20 cellular contexts compared by ENCODE assay signal in the genomic region with DNA sequence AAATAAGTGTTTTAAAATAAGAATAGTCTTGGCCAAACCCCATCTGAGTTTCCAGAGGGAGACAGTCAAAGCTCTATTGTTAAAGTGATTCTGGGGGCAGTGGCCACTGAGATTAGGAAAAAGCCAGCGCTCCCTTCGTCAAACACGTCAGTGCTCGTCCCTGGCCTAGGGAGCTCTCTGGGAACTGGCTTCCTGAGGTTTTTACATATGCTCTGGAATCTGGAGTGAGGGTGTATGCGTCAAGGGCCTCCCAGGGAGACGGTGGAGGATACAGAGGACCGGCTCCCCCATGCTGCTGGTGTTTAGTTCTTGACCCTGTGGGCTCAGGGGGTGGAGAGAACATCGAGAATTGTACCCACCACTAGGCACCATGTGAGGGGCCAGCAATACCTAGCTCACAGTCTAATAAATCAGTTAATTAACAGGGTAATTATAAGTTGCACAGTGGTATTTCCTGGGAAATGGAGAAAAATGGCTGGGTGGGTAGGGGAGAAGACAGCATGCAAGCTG. TPM values are rescaled to one million over a fixed set of nuclear protein-coding genes. Genes with fewer than 3 reads are reported as not detected.
DNase-seq lines count a peak whose midpoint lies in the region; ATAC-seq and TF ChIP-seq lines count a peak whose summit lies in the region.
"Had no signal": no experiment of that assay in that cellular context is flagged by ENCODE, and none has a peak within 500 bp of the region (broad histone marks: within the 10 kb centered on the region; RNA-seq: fewer than 3 reads in every experiment).

No MANE protein-coding gene starts in this region.

- no peak overlapping the region for H3K4ac ChIP-seq in neuronal stem cell (ENCODE audit: low read length)
- H3K4ac ChIP-seq in trophoblast cell (ENCODE audit: low read depth, low read length) = no peak overlapping the region

- H3K4me2 ChIP-seq in neuronal stem cell (ENCODE audit: insufficient read depth, low read length, poor library complexity, severe bottlenecking) = no peak overlapping the region
- no peak overlapping the region for H3K4me2 ChIP-seq in trophoblast cell (ENCODE audit: low read length)
- H3K4me2 ChIP-seq: BLaER1 had no signal

- no peak overlapping the region for H3K27ac Mint-ChIP-seq in glutamatergic neuron (ENCODE audit: unreplicated experiment)

- no peak overlapping the region for H4K12ac ChIP-seq in trophoblast cell (ENCODE audit: low read depth, low read length)

- H3K9ac ChIP-seq in neuronal stem cell (ENCODE audit: low read depth, low read length, poor library complexity) (no peak overlapping the region), trophoblast cell (ENCODE audit: low read length) (no peak overlapping the region)
- H3K9ac ChIP-seq: BLaER1 had no signal

- peak overlapping the region; percentile 9 for H3K4me3 Mint-ChIP-seq in glutamatergic neuron (ENCODE audit: unreplicated experiment)

- H3K4me1 ChIP-seq in HEK293 (ENCODE audit: control insufficient read depth, insufficient read depth, low read length) (0 out of 2 replicates have a peak, but pooled peaks cover 5% of the 10 kb centered on the region), neuronal stem cell (ENCODE audit: control insufficient read depth in 2 of 2, insufficient read depth in 1 of 2, low read depth in 1 of 2, low read length in 2 of 2) (peaks cover 8 to 32% of the 10 kb centered on the region in 2 donors), trophoblast cell (ENCODE audit: control insufficient read depth in 1 of 2, insufficient read depth in 2 of 2, low read length in 2 of 2) (peaks cover 0 to 2% of the 10 kb centered on the region in 2 experiments)
- H3K4me1 ChIP-seq: ascending aorta had no signal

- H3K36me3 Mint-ChIP-seq in glutamatergic neuron (ENCODE audit: unreplicated experiment) = no peaks in the 10 kb centered on the region

- H3K36me3 ChIP-seq in HEK293 (ENCODE audit: control insufficient read depth in 2 of 2, insufficient read depth in 1 of 2, low read length in 2 of 2) (no peaks in the 10 kb centered on the region), neuronal stem cell (replicated peaks in 1 of 2; ENCODE audit: control insufficient read depth in 2 of 2, insufficient read depth in 2 of 2, low read length in 2 of 2) (no peaks in the 10 kb centered on the region), trophoblast cell (ENCODE audit: control insufficient read depth in 1 of 2, insufficient read depth in 2 of 2, low read length in 2 of 2) (no peaks in the 10 kb centered on the region)
- H3K36me3 ChIP-seq: ascending aorta, BLaER1, neutrophil, thoracic aorta had no signal

- no peak overlapping the region for H4K91ac ChIP-seq in neuronal stem cell (ENCODE audit: low read depth, low read length, poor library complexity)
- H4K91ac ChIP-seq in trophoblast cell (ENCODE audit: low read depth, low read length) = no peak overlapping the region

- H3K9me3 Mint-ChIP-seq in glutamatergic neuron (ENCODE audit: unreplicated experiment) = peaks cover 5% of the 10 kb centered on the region

- H3K4me3 ChIP-seq in HEK293 (ENCODE audit: low read depth, low read length) = no peak overlapping the region
- no peak overlapping the region for H3K4me3 ChIP-seq in neuronal stem cell (ENCODE audit: low read length in 2 of 2)
- H3K4me3 ChIP-seq in trophoblast cell (ENCODE audit: low read depth, low read length) = no peak overlapping the region
- H3K4me3 ChIP-seq: ascending aorta, BLaER1, lung, thoracic aorta had no signal

- peak overlapping the region; percentile 10 for H2AK5ac ChIP-seq in neuronal stem cell (ENCODE audit: low read depth, low read length)
- H2AK5ac ChIP-seq in trophoblast cell (ENCODE audit: low read length) = no peak overlapping the region

- ATAC-seq in GM21737 (IDR thresholded peaks at IDR 0.05; ENCODE audit: unreplicated experiment) = no peak
- ATAC-seq: right cardiac atrium had no signal

- H2BK15ac ChIP-seq in neuronal stem cell (ENCODE audit: low read length) = no peak overlapping the region

- POLR2A ChIA-PET in HEK293 (lab: Yijun Ruan, JAX) = no interaction called here

- H3K79me1 ChIP-seq in neuronal stem cell (ENCODE audit: low read depth, low read length) = no peaks in the 10 kb centered on the region
- no peaks in the 10 kb centered on the region for H3K79me1 ChIP-seq in trophoblast cell (ENCODE audit: low read length)

- H2BK120ac ChIP-seq in neuronal stem cell (ENCODE audit: low read depth, low read length) (no peak overlapping the region), trophoblast cell (ENCODE audit: insufficient read depth, low read length, poor library complexity) (no peak overlapping the region)

- H2BK5ac ChIP-seq in neuronal stem cell (ENCODE audit: low read length) (no peak overlapping the region), trophoblast cell (ENCODE audit: low read depth, low read length, poor library complexity) (no peak overlapping the region)

- H2BK12ac ChIP-seq in neuronal stem cell (ENCODE audit: low read length) (no peak overlapping the region), trophoblast cell (ENCODE audit: low read length) (no peak overlapping the region)

- H3K9me3 ChIP-seq in HEK293 (ENCODE audit: control insufficient read depth, insufficient read depth, low read depth, low read length) (no peaks in the 10 kb centered on the region), neuronal stem cell (replicated peaks in 1 of 2; ENCODE audit: control insufficient read depth in 2 of 2, insufficient read depth in 1 of 2, low read depth in 1 of 2, low read length in 2 of 2) (no peaks in the 10 kb centered on the region), trophoblast cell (ENCODE audit: insufficient read depth, low read depth, low read length) (no peaks in the 10 kb centered on the region)
- H3K9me3 ChIP-seq: ascending aorta, BLaER1, neutrophil, thoracic aorta had no signal

- WGBS in neuronal stem cell (ENCODE audit: extremely low coverage in 2 of 2, insufficient read length in 2 of 2, insufficient replicate concordance in 1 of 2), 2 donors = no CpG with 5 or more reads among the region's 8 CpGs
- WGBS in trophoblast cell (ENCODE audit: extremely low coverage, insufficient coverage, insufficient read length) = no CpG with 5 or more reads among the region's 8 CpGs

- H3K27ac ChIP-seq in HEK293 (ENCODE audit: extremely low read depth, low read depth, low read length) = no peak overlapping the region
- no peak overlapping the region for H3K27ac ChIP-seq in neuronal stem cell (replicated peaks; ENCODE audit: low read length)
- H3K27ac ChIP-seq in trophoblast cell (ENCODE audit: low read depth, low read length) = no peak overlapping the region
- H3K27ac ChIP-seq: ascending aorta, BLaER1, neutrophil, thoracic aorta had no signal

- H3K18ac ChIP-seq in neuronal stem cell (ENCODE audit: low read length) = peak overlapping the region; percentile 86
- H3K18ac ChIP-seq in trophoblast cell (ENCODE audit: low read length) = no peak overlapping the region

- CTCF ChIA-PET in HEK293 (lab: Yijun Ruan, JAX) = interaction anchor here (0.6 to 1.9 kb wide), 6 partner anchors 9 to 243 kb away, joined by 3 to 17 read pairs (median 4); no protein-coding TSS in a partner anchor

- H3K23ac ChIP-seq in neuronal stem cell (ENCODE audit: low read depth, low read length, poor library complexity) (no peak overlapping the region), trophoblast cell (ENCODE audit: low read length) (no peak overlapping the region)

- no peak for TF ChIP-seq CTCF in HEK293 (tag by site-specific recombination; IDR thresholded peaks at IDR 0.05)
- TF ChIP-seq CTCF in glutamatergic neuron (IDR thresholded peaks at IDR 0.05; ENCODE audit: partially characterized antibody, unreplicated experiment) = no peak

- peaks cover 44% of the 10 kb centered on the region for H3K4me1 Mint-ChIP-seq in glutamatergic neuron (ENCODE audit: low read depth, unreplicated experiment)

- peak overlapping the region; percentile 68 for H4K8ac ChIP-seq in neuronal stem cell (ENCODE audit: low read depth, low read length)
- H4K8ac ChIP-seq in trophoblast cell (ENCODE audit: low read depth, low read length) = no peak overlapping the region

- H3K27me3 Mint-ChIP-seq in glutamatergic neuron (ENCODE audit: unreplicated experiment) = peaks cover 3% of the 10 kb centered on the region

- H3K27me3 ChIP-seq in neuronal stem cell (ENCODE audit: control insufficient read depth in 3 of 3, insufficient read depth in 3 of 3, low read depth in 1 of 3, low read length in 3 of 3) = no peaks in the 10 kb centered on the region
- no peaks in the 10 kb centered on the region for H3K27me3 ChIP-seq in trophoblast cell (ENCODE audit: insufficient read depth, low read length)
- H3K27me3 ChIP-seq: ascending aorta, BLaER1, neutrophil had no signal

- H2AFZ ChIP-seq in neuronal stem cell (ENCODE audit: low read length) = no peak overlapping the region
- H2AFZ ChIP-seq in trophoblast cell (ENCODE audit: insufficient read depth, low read length, poor library complexity) = no peak overlapping the region

- H3K14ac ChIP-seq in neuronal stem cell (ENCODE audit: low read length) (no peak overlapping the region), trophoblast cell (ENCODE audit: low read length) (no peak overlapping the region)

- no peaks in the 10 kb centered on the region for H3K79me2 ChIP-seq in trophoblast cell (ENCODE audit: control insufficient read depth, insufficient read depth, low read length, poor library complexity)

- DNase-seq in astrocyte of the hippocampus (ENCODE audit: low read depth, low spot score) (peak; percentile 55), glutamatergic neuron (no peak), neuronal stem cell (ENCODE audit: low spot score) (no peak), trophoblast cell (no peak), MV-4-11 (lab: John Stamatoyannopoulos, UW) (no peak), GOT3 (lab: John Stamatoyannopoulos, UW) (no peak)
- DNase-seq: activated CD4-positive, alpha-beta T cell treated with anti-CD3 and anti-CD28 coated beads for 1 hour; DMS79 treated with DMSO at 0.1 percent for 48 hours; effector CD8-positive, alpha-beta T cell; NCI-H2081 treated with DMSO at 0.1 percent for 48 hours; right cardiac atrium; stimulated activated CD4-positive, alpha-beta T cell treated with anti-CD3 and anti-CD28 coated beads, Interleukin-4, amount 100 ng/mL, for 1 hour; stimulated activated CD8-positive, alpha-beta memory T cell treated with anti-CD3 and anti-CD28 coated beads, Interleukin-4, amount 100 ng/mL, for 48 hours had no signal

TF ChIP-seq in HEK293, 187 proteins besides CTCF, POLR2A, EP300 and RAD21:
- no peak for TF ChIP-seq ZNF24 (tag by site-specific recombination; IDR thresholded peaks at IDR 0.05)
- TF ChIP-seq ZNF223 (tag by site-specific recombination; IDR thresholded peaks at IDR 0.05) = 0 out of 2 replicates have a peak, but pooled peaks have one; percentile 39
- no peak for TF ChIP-seq ZNF629 (tag by site-specific recombination; IDR thresholded peaks at IDR 0.05)
- peak; percentile 30; the same call in 1 of the 2 replicates for TF ChIP-seq ZNF600 (tag by site-specific recombination; IDR thresholded peaks at IDR 0.05)
- peak; percentile 64 for TF ChIP-seq ZIC2 (tag by site-specific recombination; IDR thresholded peaks at IDR 0.05)
- no peak for TF ChIP-seq ZNF530 (tag by site-specific recombination; IDR thresholded peaks at IDR 0.05; ENCODE audit: low read depth)

RNA-seq across cellular contexts. Expression of a gene that starts 33.8 kb away (rescaled TPM):
- 9.7 TPM for total RNA-seq in glutamatergic neuron (ENCODE audit: unreplicated experiment)
- polyA plus RNA-seq in neuronal stem cell (2013, experiment 1 of 2) = 8.7 TPM
- 9.9 TPM for polyA plus RNA-seq in neuronal stem cell (2013, experiment 2 of 2)
- polyA plus RNA-seq in trophoblast cell (2013) = 3.6 and 3.8 TPM in 2 replicates
